In the genomic region with DNA sequence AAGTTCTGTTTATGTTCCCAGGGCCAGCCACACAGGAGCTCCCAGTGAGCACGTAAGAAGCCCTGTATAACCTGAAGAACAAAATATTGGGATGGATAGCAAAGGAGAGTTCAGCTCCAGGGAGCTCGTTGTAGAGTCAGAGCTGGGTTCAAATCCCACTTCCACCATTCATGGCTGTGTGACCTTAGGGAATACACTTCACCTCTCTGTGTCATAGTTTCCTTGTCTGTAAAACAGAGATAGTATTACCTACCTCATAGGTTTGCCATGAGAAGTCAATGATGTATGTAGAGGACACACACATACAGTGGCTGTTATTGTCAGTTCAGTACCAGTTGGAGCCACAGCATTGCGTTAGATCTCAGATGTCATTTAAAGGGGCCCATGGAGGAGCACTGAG, we compare ENCODE assay signal across 19 cellular contexts.
DNase-seq lines count a peak whose midpoint lies in the region; ATAC-seq, FAIRE-seq and TF ChIP-seq lines count a peak whose summit lies in the region.
"Had no signal": no experiment of that assay in that cellular context is flagged by ENCODE, and none has a peak within 500 bp of the region (broad histone marks: within the 10 kb centered on the region; RNA-seq: fewer than 3 reads in every experiment).

No MANE protein-coding gene starts in this region.

- no peak overlapping the region for H3K27ac ChIP-seq in aorta (ENCODE audit: low read depth in 1 of 2, low read length in 2 of 2)
- H3K27ac ChIP-seq: GM23248, HL-60 had no signal

- peaks cover 7% of the 10 kb centered on the region for H3K4me1 Mint-ChIP-seq in activated T-cell treated with anti-CD3 and anti-CD28 coated beads, Interleukin-2, amount 50 U/mL, for 24 hours (ENCODE audit: low read depth)
- peaks cover 27% of the 10 kb centered on the region for H3K4me1 Mint-ChIP-seq in mesothelial cell of epicardium

- no peaks in the 10 kb centered on the region for H3K27me3 Mint-ChIP-seq in activated T-cell treated with anti-CD3 and anti-CD28 coated beads, Interleukin-2, amount 50 U/mL, for 24 hours
- no peaks in the 10 kb centered on the region for H3K27me3 Mint-ChIP-seq in mesothelial cell of epicardium (ENCODE audit: low read depth)
- H3K27me3 Mint-ChIP-seq: CD4-positive, alpha-beta T cell had no signal

- no peaks in the 10 kb centered on the region for H3K9me3 Mint-ChIP-seq in activated T-cell treated with anti-CD3 and anti-CD28 coated beads, Interleukin-2, amount 50 U/mL, for 24 hours
- no peaks in the 10 kb centered on the region for H3K9me3 Mint-ChIP-seq in mesothelial cell of epicardium
- H3K9me3 Mint-ChIP-seq: CD4-positive, alpha-beta T cell had no signal

- peak; percentile 1 for DNase-seq in activated T-cell treated with anti-CD3 and anti-CD28 coated beads, Interleukin-2, amount 50 U/mL, for 24 hours
- no peak for DNase-seq in activated T-cell treated with anti-CD3 and anti-CD28 coated beads, Interleukin-2, amount 50 U/mL, for 48 hours
- DNase-seq in D721Med (ENCODE audit: insufficient read length, low spot score) (no peak), bronchial epithelial cell (ENCODE audit: low read depth) (no peak), mesothelial cell of epicardium (ENCODE audit: low spot score in 2 of 2, unreplicated experiment in 2 of 2) (no peak), aorta (no peak)
- DNase-seq in activated CD8-positive, alpha-beta memory T cell treated with anti-CD3 and anti-CD28 coated beads, Interleukin-2, amount 50 U/mL, for 4 hours = no peak
- DNase-seq: 8988T; ACHN; C1 segment of cervical spinal cord; Calu3; CD4-positive, alpha-beta T cell; DMS79; GM23248 had no signal

- TF ChIP-seq CTCF in D721Med (IDR thresholded peaks at IDR 0.05; ENCODE audit: insufficient read depth, missing control alignments) (no peak), bronchial epithelial cell (IDR thresholded peaks at IDR 0.05; ENCODE audit: insufficient read depth, low read length, severe bottlenecking) (no peak), mesothelial cell of epicardium (IDR thresholded peaks at IDR 0.05; ENCODE audit: unreplicated experiment) (no peak)

- peak; percentile 53 for FAIRE-seq in D721Med (lab: Jason Lieb, UNC)
- FAIRE-seq in bronchial epithelial cell (lab: Jason Lieb, UNC) = peak; percentile 28
- FAIRE-seq: GM12878, GM18507, H54 had no signal

- no peaks in the 10 kb centered on the region for H3K27me3 ChIP-seq in bronchial epithelial cell (ENCODE audit: control insufficient read depth, insufficient read depth, low read length)
- no peaks in the 10 kb centered on the region for H3K27me3 ChIP-seq in aorta (ENCODE audit: control insufficient read depth in 1 of 2, insufficient read depth in 2 of 2, low read length in 1 of 2)

- intact Hi-C loops in aorta (cut with DNase I) = loop anchor here (5.0 to 10.0 kb wide), 2 partner anchors 139 to 287 kb away; no protein-coding TSS in a partner anchor

- peaks cover 73% of the 10 kb centered on the region for H3K36me3 Mint-ChIP-seq in activated T-cell treated with anti-CD3 and anti-CD28 coated beads, Interleukin-2, amount 50 U/mL, for 24 hours (ENCODE audit: low read depth)
- no peaks in the 10 kb centered on the region for H3K36me3 Mint-ChIP-seq in mesothelial cell of epicardium

- H3K9me3 ChIP-seq in aorta (ENCODE audit: control insufficient read depth, low read length) = no peaks in the 10 kb centered on the region

- H3K4me1 ChIP-seq in aorta (ENCODE audit: control insufficient read depth in 1 of 2, insufficient read depth in 2 of 2, low read length in 2 of 2) = no peaks in the 10 kb centered on the region

- H3K27ac Mint-ChIP-seq in activated T-cell treated with anti-CD3 and anti-CD28 coated beads, Interleukin-2, amount 50 U/mL, for 24 hours = no peak overlapping the region
- peak overlapping the region; percentile 50 for H3K27ac Mint-ChIP-seq in mesothelial cell of epicardium
- H3K27ac Mint-ChIP-seq: CD4-positive, alpha-beta T cell had no signal

- H3K4me3 ChIP-seq in bronchial epithelial cell (ENCODE audit: low read depth, low read length) (no peak overlapping the region), aorta (ENCODE audit: low read length in 2 of 2) (no peak overlapping the region)
- H3K4me3 ChIP-seq: GM12878, GM23248 had no signal

- no peak for ATAC-seq in aorta (ENCODE audit: low FRiP score)
- ATAC-seq: HCT116 had no signal

- 80% methylated on average over 3 of the region's 3 CpGs for WGBS in aorta, 2 donors

- H3K4me3 Mint-ChIP-seq in activated T-cell treated with anti-CD3 and anti-CD28 coated beads, Interleukin-2, amount 50 U/mL, for 24 hours = no peak overlapping the region
- no peak overlapping the region for H3K4me3 Mint-ChIP-seq in mesothelial cell of epicardium
- H3K4me3 Mint-ChIP-seq: CD4-positive, alpha-beta T cell had no signal

- H3K36me3 ChIP-seq in bronchial epithelial cell (ENCODE audit: control insufficient read depth, insufficient read depth, low read length) (peaks cover 7% of the 10 kb centered on the region), aorta (ENCODE audit: control insufficient read depth in 1 of 2, insufficient read depth in 2 of 2, low read length in 1 of 2) (no peaks in the 10 kb centered on the region)
